Comparison of ENCODE assay signal across 11 cellular contexts in genomic region chr12:4825139-4825858, GRCh38.
DNase-seq lines count a peak whose midpoint lies in the region; ATAC-seq and TF ChIP-seq lines count a peak whose summit lies in the region.
"Had no signal": no experiment of that assay in that cellular context is flagged by ENCODE, and none has a peak within 500 bp of the region (broad histone marks: within the 10 kb centered on the region; RNA-seq: fewer than 3 reads in every experiment).

No MANE protein-coding gene starts in this region.

- no peak overlapping the region for H3K4me3 ChIP-seq in body of pancreas
- H3K4me3 ChIP-seq: PC-9 had no signal

- TF ChIP-seq POLR2A in body of pancreas (IDR thresholded peaks at IDR 0.05), result no peak

- no peak overlapping the region for H3K27ac Mint-ChIP-seq in activated naive CD4-positive, alpha-beta T cell treated with anti-CD3 and anti-CD28 coated beads, Interleukin-2, amount 50 U/mL, for 72 hours
- peak overlapping the region; percentile 66 for H3K27ac Mint-ChIP-seq in activated naive CD8-positive, alpha-beta T cell treated with anti-CD3 and anti-CD28 coated beads, Interleukin-2, amount 50 U/mL, for 24 hours
- no peak overlapping the region for H3K27ac Mint-ChIP-seq in stimulated activated naive CD8-positive, alpha-beta T cell treated with anti-CD3 and anti-CD28 coated beads, Interleukin-15, amount 100 ng/mL, for 72 hours

- ATAC-seq in activated naive CD4-positive, alpha-beta T cell treated with anti-CD3 and anti-CD28 coated beads, Interleukin-2, amount 50 U/mL, for 72 hours, result peak; percentile 34 to 43
- peak; percentile 55 for ATAC-seq in activated naive CD8-positive, alpha-beta T cell treated with anti-CD3 and anti-CD28 coated beads, Interleukin-2, amount 50 U/mL, for 24 hours
- peak; percentile 34 for ATAC-seq in stimulated activated naive CD8-positive, alpha-beta T cell treated with anti-CD3 and anti-CD28 coated beads, Interleukin-15, amount 100 ng/mL, for 72 hours
- no peak for ATAC-seq in body of pancreas
- no peak for ATAC-seq in left colon

- no peak for DNase-seq in activated naive CD4-positive, alpha-beta T cell treated with anti-CD3 and anti-CD28 coated beads, Interleukin-2, amount 50 U/mL, for 72 hours (ENCODE audit: low spot score in 2 of 2)
- no peak for DNase-seq in activated naive CD4-positive, alpha-beta T cell treated with anti-CD3 and anti-CD28 coated beads, Interleukin-2, amount 50 U/mL, for 16 hours
- peak; percentile 83 for DNase-seq in NCI-H226
- DNase-seq in activated naive CD8-positive, alpha-beta T cell treated with anti-CD3 and anti-CD28 coated beads, Interleukin-2, amount 50 U/mL, for 24 hours, result no peak
- no peak for DNase-seq in stimulated activated naive CD8-positive, alpha-beta T cell treated with anti-CD3 and anti-CD28 coated beads, Interleukin-15, amount 100 ng/mL, for 72 hours
- no peak for DNase-seq in body of pancreas
- DNase-seq in HuH-7 (ENCODE audit: low spot score), result no peak
- DNase-seq in left colon, result no peak
- DNase-seq: PC-9; stimulated activated CD4-positive, alpha-beta T cell treated with anti-CD3 and anti-CD28 coated beads, Interleukin-2, amount 100 ng/mL, for 48 hours; T-helper 9 cell had no signal

- H3K9me3 Mint-ChIP-seq in activated naive CD4-positive, alpha-beta T cell treated with anti-CD3 and anti-CD28 coated beads, Interleukin-2, amount 50 U/mL, for 72 hours, result no peaks in the 10 kb centered on the region
- H3K9me3 Mint-ChIP-seq in activated naive CD8-positive, alpha-beta T cell treated with anti-CD3 and anti-CD28 coated beads, Interleukin-2, amount 50 U/mL, for 24 hours, result no peaks in the 10 kb centered on the region
- no peaks in the 10 kb centered on the region for H3K9me3 Mint-ChIP-seq in stimulated activated naive CD8-positive, alpha-beta T cell treated with anti-CD3 and anti-CD28 coated beads, Interleukin-15, amount 100 ng/mL, for 72 hours

- no peaks in the 10 kb centered on the region for H3K9me3 ChIP-seq in body of pancreas

- intact Hi-C loops in body of pancreas (cut with DNase I), result no loop called here
- intact Hi-C loops in left colon (cut with DNase I, micrococcal nuclease), result no loop called here

- no peaks in the 10 kb centered on the region for H3K27me3 Mint-ChIP-seq in activated naive CD8-positive, alpha-beta T cell treated with anti-CD3 and anti-CD28 coated beads, Interleukin-2, amount 50 U/mL, for 24 hours
- no peaks in the 10 kb centered on the region for H3K27me3 Mint-ChIP-seq in stimulated activated naive CD8-positive, alpha-beta T cell treated with anti-CD3 and anti-CD28 coated beads, Interleukin-15, amount 100 ng/mL, for 72 hours

- no peaks in the 10 kb centered on the region for H3K36me3 ChIP-seq in body of pancreas (replicated peaks in 1 of 2; ENCODE audit: insufficient read depth in 1 of 2, low read depth in 2 of 2)

- H3K4me1 Mint-ChIP-seq in activated naive CD8-positive, alpha-beta T cell treated with anti-CD3 and anti-CD28 coated beads, Interleukin-2, amount 50 U/mL, for 24 hours, result peaks cover 60% of the 10 kb centered on the region
- peaks cover 56% of the 10 kb centered on the region for H3K4me1 Mint-ChIP-seq in stimulated activated naive CD8-positive, alpha-beta T cell treated with anti-CD3 and anti-CD28 coated beads, Interleukin-15, amount 100 ng/mL, for 72 hours

- H3K4me3 Mint-ChIP-seq in activated naive CD8-positive, alpha-beta T cell treated with anti-CD3 and anti-CD28 coated beads, Interleukin-2, amount 50 U/mL, for 24 hours, result no peak overlapping the region
- H3K4me3 Mint-ChIP-seq in stimulated activated naive CD8-positive, alpha-beta T cell treated with anti-CD3 and anti-CD28 coated beads, Interleukin-15, amount 100 ng/mL, for 72 hours, result no peak overlapping the region

- H3K27me3 ChIP-seq in body of pancreas, result no peaks in the 10 kb centered on the region

- no peaks in the 10 kb centered on the region for H3K4me1 ChIP-seq in body of pancreas

- WGBS in body of pancreas, 2 donors, result 32 to 43% methylated on average over 4 of the region's 4 CpGs

- no peaks in the 10 kb centered on the region for H3K36me3 Mint-ChIP-seq in activated naive CD4-positive, alpha-beta T cell treated with anti-CD3 and anti-CD28 coated beads, Interleukin-2, amount 50 U/mL, for 72 hours
- no peaks in the 10 kb centered on the region for H3K36me3 Mint-ChIP-seq in activated naive CD8-positive, alpha-beta T cell treated with anti-CD3 and anti-CD28 coated beads, Interleukin-2, amount 50 U/mL, for 24 hours (ENCODE audit: low read depth)

- H3K27ac ChIP-seq in body of pancreas, result no peak overlapping the region
- H3K27ac ChIP-seq: PC-9 had no signal

- no peak for TF ChIP-seq CTCF in body of pancreas (IDR thresholded peaks at IDR 0.05)

Comparison
In these comparisons a context has a peak if more than half of its experiments do, and no peak if none do; other contexts are left out.
1. ATAC-seq: peak in activated naive CD4-positive, alpha-beta T cell treated with anti-CD3 and anti-CD28 coated beads, Interleukin-2, amount 50 U/mL, for 72 hours (2 of 2), activated naive CD8-positive, alpha-beta T cell treated with anti-CD3 and anti-CD28 coated beads, Interleukin-2, amount 50 U/mL, for 24 hours (single experiment) and stimulated activated naive CD8-positive, alpha-beta T cell treated with anti-CD3 and anti-CD28 coated beads, Interleukin-15, amount 100 ng/mL, for 72 hours (single experiment); none in body of pancreas (single experiment) and left colon (single experiment).